18 cellular contexts compared by ENCODE assay signal in genomic region chr21:25837545-25838263, GRCh38.
DNase-seq lines count a peak whose midpoint lies in the region; ATAC-seq, FAIRE-seq and TF ChIP-seq lines count a peak whose summit lies in the region.
"Had no signal": no experiment of that assay in that cellular context is flagged by ENCODE, and none has a peak within 500 bp of the region (broad histone marks: within the 10 kb centered on the region; RNA-seq: fewer than 3 reads in every experiment).

No MANE protein-coding gene starts in this region.

- TF ChIP-seq RAD21 in IMR-90 (IDR thresholded peaks at IDR 0.05; ENCODE audit: low read length), result no peak

- POLR2A ChIA-PET in A673 (lab: Charles Lee; ENCODE audit: low non-redundant PET) (no interaction called here), IMR-90 (lab: Charles Lee; ENCODE audit: unreplicated experiment) (no interaction called here)

- H4K8ac ChIP-seq in IMR-90 (ENCODE audit: low read depth in 2 of 2, low read length in 2 of 2), result no peak overlapping the region

- H2AK5ac ChIP-seq in IMR-90 (ENCODE audit: low read depth, low read length), result no peak overlapping the region

- intact Hi-C loops in A673 (cut with micrococcal nuclease; ENCODE audit: unreplicated experiment) (no loop called here), IMR-90 (cut with micrococcal nuclease) (no loop called here), cardiac septum (cut with DNase I) (no loop called here)

- no peak overlapping the region for H2AK9ac ChIP-seq in IMR-90 (replicated peaks; ENCODE audit: low read depth, low read length, poor library complexity)

- peak; percentile 70 for ATAC-seq in IMR-90 (ENCODE audit: low read depth)
- ATAC-seq: K562, upper lobe of right lung, WTC11 had no signal

- dilution Hi-C loops in IMR-90 (cut with HindIII; ENCODE audit: low sequenced_read_pairs, unreplicated experiment), result no loop called here

- H3K14ac ChIP-seq in IMR-90 (replicated peaks; ENCODE audit: low read depth, low read length), result no peak overlapping the region

- FAIRE-seq in small intestine (lab: Jason Lieb, UNC), result no peak
- FAIRE-seq: K562 had no signal

- H4K5ac ChIP-seq in IMR-90 (ENCODE audit: low read depth, low read length), result peak overlapping the region; percentile 54; the same call in 1 of the 2 replicates

- no peak overlapping the region for H2BK15ac ChIP-seq in IMR-90 (ENCODE audit: low read depth, low read length)

- H4K20me1 ChIP-seq in IMR-90 (ENCODE audit: insufficient read depth, low read length), result no peaks in the 10 kb centered on the region

- DNase-seq in A673 (ENCODE audit: low spot score) (peak; percentile 65), IMR-90 (peak; percentile 89), caudate nucleus (lab: John Stamatoyannopoulos, UW) (no peak), left kidney (ENCODE audit: low read depth, low spot score) (peak; percentile 64), small intestine (no peak), cardiac septum (ENCODE audit: low spot score) (no peak), NCI-H1092 treated with DMSO at 0.1 percent for 48 hours (lab: John Stamatoyannopoulos, UW) (no peak), AG08396 (ENCODE audit: low spot score) (no peak)
- DNase-seq: ACHN; activated CD8-positive, alpha-beta memory T cell treated with anti-CD3 and anti-CD28 coated beads, Interleukin-2, amount 50 U/mL, for 48 hours; effector CD8-positive, alpha-beta T cell; NCI-H1930; SIG-M5; stimulated activated CD4-positive, alpha-beta T cell treated with anti-CD3 and anti-CD28 coated beads, Interleukin-1b, Interleukin-23, amount 100 ng/mL, for 48 hours; upper lobe of right lung had no signal

- H3K4me2 ChIP-seq in IMR-90 (ENCODE audit: low read depth, low read length), result no peak overlapping the region

- TF ChIP-seq POLR2A in IMR-90 (IDR thresholded peaks at IDR 0.05; ENCODE audit: low read depth, low read length), result no peak

- no peak overlapping the region for H2BK5ac ChIP-seq in IMR-90 (ENCODE audit: low read depth, low read length, poor library complexity, severe bottlenecking)

- no peak overlapping the region for H3K27ac ChIP-seq in A673 (ENCODE audit: low read depth, low read length, poor library complexity, severe bottlenecking)
- H3K27ac ChIP-seq in IMR-90 (ENCODE audit: insufficient read depth, low read length), result no peak overlapping the region
- H3K27ac ChIP-seq in caudate nucleus (ENCODE audit: low read depth, low read length), result peak overlapping the region; percentile 89
- H3K27ac ChIP-seq in small intestine (ENCODE audit: low read depth in 1 of 2, low read length in 1 of 2), result no peak overlapping the region
- H3K27ac ChIP-seq: parathyroid adenoma, upper lobe of right lung had no signal

- no peaks in the 10 kb centered on the region for H3K79me1 ChIP-seq in IMR-90 (ENCODE audit: low read depth in 1 of 2, low read length in 2 of 2)

- H3K9me3 ChIP-seq in A673 (ENCODE audit: low read depth, low read length, poor library complexity, severe bottlenecking) (no peaks in the 10 kb centered on the region), IMR-90 (ENCODE audit: control insufficient read depth, insufficient read depth, low read length) (peaks cover 2% of the 10 kb centered on the region), small intestine (ENCODE audit: control insufficient read depth, low read depth) (peaks cover 2% of the 10 kb centered on the region)
- H3K9me3 ChIP-seq: upper lobe of right lung had no signal

- H3K27me3 ChIP-seq in A673 (replicated peaks; ENCODE audit: insufficient read depth, low read depth, low read length, poor library complexity), result no peaks in the 10 kb centered on the region
- peaks cover 9% of the 10 kb centered on the region for H3K27me3 ChIP-seq in IMR-90 (ENCODE audit: control insufficient read depth, insufficient read depth, low read length)
- H3K27me3 ChIP-seq in small intestine (ENCODE audit: control insufficient read depth in 2 of 2, insufficient read depth in 2 of 2, low read length in 2 of 2), result no peaks in the 10 kb centered on the region
- H3K27me3 ChIP-seq: upper lobe of right lung had no signal

- H3K9ac ChIP-seq in IMR-90 (ENCODE audit: low read depth, low read length), result no peak overlapping the region
- H3K9ac ChIP-seq: parathyroid adenoma had no signal

- H2BK120ac ChIP-seq in IMR-90 (ENCODE audit: low read depth, low read length), result no peak overlapping the region

- WGBS in IMR-90 (ENCODE audit: extremely low coverage in 2 of 2, insufficient read length in 1 of 2), 2 experiments, result no CpG with 5 or more reads among the region's 3 CpGs
- WGBS in small intestine, 3 donors, result 38 to 56% (median 40%) methylated on average over 3 of the region's 3 CpGs

- no peaks in the 10 kb centered on the region for H3K9me1 ChIP-seq in IMR-90 (ENCODE audit: insufficient read depth, low read length)

- no peak overlapping the region for H3K4ac ChIP-seq in IMR-90 (ENCODE audit: low read depth, low read length)

- in situ Hi-C loops in IMR-90 (cut with MboI; ENCODE audit: low sequenced_read_pairs), result no loop called here

- BruUV-seq in A673 (replicated peaks; lab: Mats Ljungman, UMichigan) (no TSS peak), IMR-90 (replicated peaks; lab: Mats Ljungman, UMichigan) (no TSS peak)

- no peak overlapping the region for H2BK20ac ChIP-seq in IMR-90 (ENCODE audit: low read depth, low read length)

- no peak overlapping the region for H3K4me3 ChIP-seq in A673 (ENCODE audit: low read depth, low read length, poor library complexity, severe bottlenecking)
- H3K4me3 ChIP-seq in IMR-90 (ENCODE audit: insufficient read depth, low read depth, low read length), result no peak overlapping the region
- no peak overlapping the region for H3K4me3 ChIP-seq in small intestine (ENCODE audit: low read depth in 1 of 2, low read length in 2 of 2)
- H3K4me3 ChIP-seq: K562, upper lobe of right lung had no signal

- no peak overlapping the region for H3K18ac ChIP-seq in IMR-90 (ENCODE audit: low read depth, low read length)

- H3K23ac ChIP-seq in IMR-90 (ENCODE audit: low read depth, low read length), result no peak overlapping the region

- H3K4me1 ChIP-seq in A673 (ENCODE audit: insufficient read depth, low read length, poor library complexity, severe bottlenecking), result peaks cover 11% of the 10 kb centered on the region
- H3K4me1 ChIP-seq in IMR-90 (ENCODE audit: control insufficient read depth, insufficient read depth, low read length), result peaks cover 5% of the 10 kb centered on the region
- H3K4me1 ChIP-seq in small intestine (ENCODE audit: control insufficient read depth in 2 of 2, insufficient read depth in 1 of 2, low read depth in 1 of 2, low read length in 1 of 2), result no peaks in the 10 kb centered on the region
- H3K4me1 ChIP-seq: parathyroid adenoma, upper lobe of right lung had no signal

- CTCF ChIA-PET in A673 (lab: Charles Lee), result no interaction called here
- CTCF ChIA-PET in IMR-90 (lab: Yijun Ruan, JAX), result no interaction called here

- TF ChIP-seq CTCF in A673 (conservative IDR thresholded peaks at IDR 0.05; ENCODE audit: low read depth, low read length) (no peak), IMR-90 (conservative IDR thresholded peaks at IDR 0.05; ENCODE audit: low read depth, low read length) (no peak)

- no peak overlapping the region for H4K91ac ChIP-seq in IMR-90 (ENCODE audit: insufficient read depth, low read depth, low read length)

- H3K56ac ChIP-seq in IMR-90 (ENCODE audit: extremely low read depth, insufficient read depth, low read length), result no peak overlapping the region

- H3K36me3 ChIP-seq in A673 (ENCODE audit: insufficient read depth, low read length, poor library complexity, severe bottlenecking) (no peaks in the 10 kb centered on the region), IMR-90 (ENCODE audit: control insufficient read depth, insufficient read depth, low read length) (no peaks in the 10 kb centered on the region), small intestine (ENCODE audit: control insufficient read depth in 2 of 2, insufficient read depth in 2 of 2, low read length in 2 of 2) (no peaks in the 10 kb centered on the region)
- H3K36me3 ChIP-seq: upper lobe of right lung had no signal

- no peak overlapping the region for H2AFZ ChIP-seq in IMR-90 (replicated peaks; ENCODE audit: low read length, poor library complexity)
- H2AFZ ChIP-seq: parathyroid adenoma had no signal

TF ChIP-seq in IMR-90, 13 proteins besides CTCF, POLR2A, EP300 and RAD21:
- no peak for TF ChIP-seq MAZ (IDR thresholded peaks at IDR 0.05; ENCODE audit: borderline replicate concordance, low read depth, low read length)
- TF ChIP-seq, protein P1, sequence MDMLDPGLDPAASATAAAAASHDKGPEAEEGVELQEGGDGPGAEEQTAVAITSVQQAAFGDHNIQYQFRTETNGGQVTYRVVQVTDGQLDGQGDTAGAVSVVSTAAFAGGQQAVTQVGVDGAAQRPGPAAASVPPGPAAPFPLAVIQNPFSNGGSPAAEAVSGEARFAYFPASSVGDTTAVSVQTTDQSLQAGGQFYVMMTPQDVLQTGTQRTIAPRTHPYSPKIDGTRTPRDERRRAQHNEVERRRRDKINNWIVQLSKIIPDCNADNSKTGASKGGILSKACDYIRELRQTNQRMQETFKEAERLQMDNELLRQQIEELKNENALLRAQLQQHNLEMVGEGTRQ (IDR thresholded peaks at IDR 0.05; ENCODE audit: low read depth, low read length), result no peak
- TF ChIP-seq RFX5 (IDR thresholded peaks at IDR 0.05; ENCODE audit: low read depth, low read length), result no peak
- no peak for TF ChIP-seq SMC3 (IDR thresholded peaks at IDR 0.05; ENCODE audit: low read depth, low read length)
- TF ChIP-seq, protein P2, sequence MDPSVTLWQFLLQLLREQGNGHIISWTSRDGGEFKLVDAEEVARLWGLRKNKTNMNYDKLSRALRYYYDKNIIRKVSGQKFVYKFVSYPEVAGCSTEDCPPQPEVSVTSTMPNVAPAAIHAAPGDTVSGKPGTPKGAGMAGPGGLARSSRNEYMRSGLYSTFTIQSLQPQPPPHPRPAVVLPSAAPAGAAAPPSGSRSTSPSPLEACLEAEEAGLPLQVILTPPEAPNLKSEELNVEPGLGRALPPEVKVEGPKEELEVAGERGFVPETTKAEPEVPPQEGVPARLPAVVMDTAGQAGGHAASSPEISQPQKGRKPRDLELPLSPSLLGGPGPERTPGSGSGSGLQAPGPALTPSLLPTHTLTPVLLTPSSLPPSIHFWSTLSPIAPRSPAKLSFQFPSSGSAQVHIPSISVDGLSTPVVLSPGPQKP (IDR thresholded peaks at IDR 0.05; ENCODE audit: borderline replicate concordance, low read depth, low read length), result no peak
- no peak for TF ChIP-seq FOS (IDR thresholded peaks at IDR 0.05; ENCODE audit: low read depth, low read length)
TF ChIP-seq in IMR-90: peak in this region for 0.

Comparison
In these comparisons a context has a peak if more than half of its experiments do, and no peak if none do; other contexts are left out.
1. DNase-seq: peak in A673 (single experiment), IMR-90 (single experiment) and left kidney (single experiment); none in caudate nucleus (0 of 61), small intestine (single experiment), cardiac septum (single experiment), NCI-H1092 treated with DMSO at 0.1 percent for 48 hours (single experiment) and AG08396 (single experiment).